Comparison of ENCODE assay signal across 1 cellular context in genomic region chr11:65497141-65498041, GRCh38.
A peak's percentile ranks its signal among the peaks of the same experiment; 100 is the strongest.
TF ChIP-seq lines count a peak whose summit lies in the region.

No MANE protein-coding gene starts in this region.

TF ChIP-seq in GM12878, 131 proteins besides CTCF, POLR2A, EP300 and RAD21 (continued from another document and continues in another):
- TF ChIP-seq, protein P1, sequence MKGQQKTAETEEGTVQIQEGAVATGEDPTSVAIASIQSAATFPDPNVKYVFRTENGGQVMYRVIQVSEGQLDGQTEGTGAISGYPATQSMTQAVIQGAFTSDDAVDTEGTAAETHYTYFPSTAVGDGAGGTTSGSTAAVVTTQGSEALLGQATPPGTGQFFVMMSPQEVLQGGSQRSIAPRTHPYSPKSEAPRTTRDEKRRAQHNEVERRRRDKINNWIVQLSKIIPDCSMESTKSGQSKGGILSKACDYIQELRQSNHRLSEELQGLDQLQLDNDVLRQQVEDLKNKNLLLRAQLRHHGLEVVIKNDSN (IDR thresholded peaks at IDR 0.05; ENCODE audit: borderline replicate concordance, extremely low read length, insufficient read depth, low read depth, low read length), result no peak
- TF ChIP-seq SIN3A (IDR thresholded peaks at IDR 0.05; ENCODE audit: low read depth, low read length) (0 out of 2 replicates have a peak, but pooled peaks have one; percentile 66), NR2F1 (conservative IDR thresholded peaks at IDR 0.05) (peak; percentile 72), RFX5 (IDR thresholded peaks at IDR 0.05; ENCODE audit: low read depth, low read length) (peak; percentile 54; the same call in 1 of the 2 replicates), BCL11A (IDR thresholded peaks at IDR 0.05; ENCODE audit: low read depth, low read length) (peak; percentile 15; the same call in 1 of the 2 replicates), ZZZ3 (IDR thresholded peaks at IDR 0.05; ENCODE audit: control insufficient read depth, insufficient read length, low read depth) (no peak), RBBP5 (conservative IDR thresholded peaks at IDR 0.05) (no peak), NFXL1 (IDR thresholded peaks at IDR 0.05; ENCODE audit: borderline replicate concordance) (no peak), RCOR1 (conservative IDR thresholded peaks at IDR 0.05; ENCODE audit: low read depth, low read length) (0 out of 2 replicates have a peak, but pooled peaks have one; percentile 35), STAT1 (conservative IDR thresholded peaks at IDR 0.05) (no peak), GABPA (IDR thresholded peaks at IDR 0.05; ENCODE audit: low read depth) (no peak), BRCA1 (IDR thresholded peaks at IDR 0.05; ENCODE audit: low read depth, low read length) (no peak), SREBF2 (IDR thresholded peaks at IDR 0.05; ENCODE audit: low read length) (no peak), IRF5 (IDR thresholded peaks at IDR 0.05; ENCODE audit: borderline replicate concordance) (no peak; the same call in 1 of the 2 replicates), E2F8 (IDR thresholded peaks at IDR 0.05; ENCODE audit: low read depth, partially characterized antibody) (peak; percentile 56), WRNIP1 (IDR thresholded peaks at IDR 0.05; ENCODE audit: borderline replicate concordance, low read depth, low read length) (no peak), CBX5 (IDR thresholded peaks at IDR 0.05; ENCODE audit: low read depth) (no peak), PAX8 (IDR thresholded peaks at IDR 0.05) (no peak), ATF7 (IDR thresholded peaks at IDR 0.05; ENCODE audit: low read depth) (peak; percentile 90), MAX (IDR thresholded peaks at IDR 0.05; ENCODE audit: low read depth, low read length) (no peak), ZNF207 (IDR thresholded peaks at IDR 0.05; ENCODE audit: borderline replicate concordance) (no peak), SMAD1 (IDR thresholded peaks at IDR 0.05; ENCODE audit: low read depth, partially characterized antibody) (peak; percentile 90), IRF3 (IDR thresholded peaks at IDR 0.05) (no peak), NRF1 (conservative IDR thresholded peaks at IDR 0.05; ENCODE audit: low read depth, low read length) (peak; percentile 52), RELB (IDR thresholded peaks at IDR 0.05; ENCODE audit: low read depth) (peak; percentile 92)
- TF ChIP-seq, protein P2, sequence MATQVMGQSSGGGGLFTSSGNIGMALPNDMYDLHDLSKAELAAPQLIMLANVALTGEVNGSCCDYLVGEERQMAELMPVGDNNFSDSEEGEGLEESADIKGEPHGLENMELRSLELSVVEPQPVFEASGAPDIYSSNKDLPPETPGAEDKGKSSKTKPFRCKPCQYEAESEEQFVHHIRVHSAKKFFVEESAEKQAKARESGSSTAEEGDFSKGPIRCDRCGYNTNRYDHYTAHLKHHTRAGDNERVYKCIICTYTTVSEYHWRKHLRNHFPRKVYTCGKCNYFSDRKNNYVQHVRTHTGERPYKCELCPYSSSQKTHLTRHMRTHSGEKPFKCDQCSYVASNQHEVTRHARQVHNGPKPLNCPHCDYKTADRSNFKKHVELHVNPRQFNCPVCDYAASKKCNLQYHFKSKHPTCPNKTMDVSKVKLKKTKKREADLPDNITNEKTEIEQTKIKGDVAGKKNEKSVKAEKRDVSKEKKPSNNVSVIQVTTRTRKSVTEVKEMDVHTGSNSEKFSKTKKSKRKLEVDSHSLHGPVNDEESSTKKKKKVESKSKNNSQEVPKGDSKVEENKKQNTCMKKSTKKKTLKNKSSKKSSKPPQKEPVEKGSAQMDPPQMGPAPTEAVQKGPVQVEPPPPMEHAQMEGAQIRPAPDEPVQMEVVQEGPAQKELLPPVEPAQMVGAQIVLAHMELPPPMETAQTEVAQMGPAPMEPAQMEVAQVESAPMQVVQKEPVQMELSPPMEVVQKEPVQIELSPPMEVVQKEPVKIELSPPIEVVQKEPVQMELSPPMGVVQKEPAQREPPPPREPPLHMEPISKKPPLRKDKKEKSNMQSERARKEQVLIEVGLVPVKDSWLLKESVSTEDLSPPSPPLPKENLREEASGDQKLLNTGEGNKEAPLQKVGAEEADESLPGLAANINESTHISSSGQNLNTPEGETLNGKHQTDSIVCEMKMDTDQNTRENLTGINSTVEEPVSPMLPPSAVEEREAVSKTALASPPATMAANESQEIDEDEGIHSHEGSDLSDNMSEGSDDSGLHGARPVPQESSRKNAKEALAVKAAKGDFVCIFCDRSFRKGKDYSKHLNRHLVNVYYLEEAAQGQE (IDR thresholded peaks at IDR 0.05; ENCODE audit: low read depth, low read length), result peak; percentile 35; the same call in 1 of the 2 replicates
- TF ChIP-seq, protein P3, sequence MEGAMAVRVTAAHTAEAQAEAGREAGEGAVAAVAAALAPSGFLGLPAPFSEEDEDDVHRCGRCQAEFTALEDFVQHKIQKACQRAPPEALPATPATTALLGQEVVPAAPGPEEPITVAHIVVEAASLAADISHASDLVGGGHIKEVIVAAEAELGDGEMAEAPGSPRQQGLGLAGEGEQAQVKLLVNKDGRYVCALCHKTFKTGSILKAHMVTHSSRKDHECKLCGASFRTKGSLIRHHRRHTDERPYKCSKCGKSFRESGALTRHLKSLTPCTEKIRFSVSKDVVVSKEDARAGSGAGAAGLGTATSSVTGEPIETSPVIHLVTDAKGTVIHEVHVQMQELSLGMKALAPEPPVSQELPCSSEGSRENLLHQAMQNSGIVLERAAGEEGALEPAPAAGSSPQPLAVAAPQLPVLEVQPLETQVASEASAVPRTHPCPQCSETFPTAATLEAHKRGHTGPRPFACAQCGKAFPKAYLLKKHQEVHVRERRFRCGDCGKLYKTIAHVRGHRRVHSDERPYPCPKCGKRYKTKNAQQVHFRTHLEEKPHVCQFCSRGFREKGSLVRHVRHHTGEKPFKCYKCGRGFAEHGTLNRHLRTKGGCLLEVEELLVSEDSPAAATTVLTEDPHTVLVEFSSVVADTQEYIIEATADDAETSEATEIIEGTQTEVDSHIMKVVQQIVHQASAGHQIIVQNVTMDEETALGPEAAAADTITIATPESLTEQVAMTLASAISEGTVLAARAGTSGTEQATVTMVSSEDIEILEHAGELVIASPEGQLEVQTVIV (IDR thresholded peaks at IDR 0.05; ENCODE audit: borderline replicate concordance, partially characterized antibody), result no peak
- TF ChIP-seq, protein P4, sequence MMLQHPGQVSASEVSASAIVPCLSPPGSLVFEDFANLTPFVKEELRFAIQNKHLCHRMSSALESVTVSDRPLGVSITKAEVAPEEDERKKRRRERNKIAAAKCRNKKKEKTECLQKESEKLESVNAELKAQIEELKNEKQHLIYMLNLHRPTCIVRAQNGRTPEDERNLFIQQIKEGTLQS (IDR thresholded peaks at IDR 0.05; ENCODE audit: borderline replicate concordance, extremely low read depth, low read depth, low read length), result no peak
- TF ChIP-seq, protein P5, sequence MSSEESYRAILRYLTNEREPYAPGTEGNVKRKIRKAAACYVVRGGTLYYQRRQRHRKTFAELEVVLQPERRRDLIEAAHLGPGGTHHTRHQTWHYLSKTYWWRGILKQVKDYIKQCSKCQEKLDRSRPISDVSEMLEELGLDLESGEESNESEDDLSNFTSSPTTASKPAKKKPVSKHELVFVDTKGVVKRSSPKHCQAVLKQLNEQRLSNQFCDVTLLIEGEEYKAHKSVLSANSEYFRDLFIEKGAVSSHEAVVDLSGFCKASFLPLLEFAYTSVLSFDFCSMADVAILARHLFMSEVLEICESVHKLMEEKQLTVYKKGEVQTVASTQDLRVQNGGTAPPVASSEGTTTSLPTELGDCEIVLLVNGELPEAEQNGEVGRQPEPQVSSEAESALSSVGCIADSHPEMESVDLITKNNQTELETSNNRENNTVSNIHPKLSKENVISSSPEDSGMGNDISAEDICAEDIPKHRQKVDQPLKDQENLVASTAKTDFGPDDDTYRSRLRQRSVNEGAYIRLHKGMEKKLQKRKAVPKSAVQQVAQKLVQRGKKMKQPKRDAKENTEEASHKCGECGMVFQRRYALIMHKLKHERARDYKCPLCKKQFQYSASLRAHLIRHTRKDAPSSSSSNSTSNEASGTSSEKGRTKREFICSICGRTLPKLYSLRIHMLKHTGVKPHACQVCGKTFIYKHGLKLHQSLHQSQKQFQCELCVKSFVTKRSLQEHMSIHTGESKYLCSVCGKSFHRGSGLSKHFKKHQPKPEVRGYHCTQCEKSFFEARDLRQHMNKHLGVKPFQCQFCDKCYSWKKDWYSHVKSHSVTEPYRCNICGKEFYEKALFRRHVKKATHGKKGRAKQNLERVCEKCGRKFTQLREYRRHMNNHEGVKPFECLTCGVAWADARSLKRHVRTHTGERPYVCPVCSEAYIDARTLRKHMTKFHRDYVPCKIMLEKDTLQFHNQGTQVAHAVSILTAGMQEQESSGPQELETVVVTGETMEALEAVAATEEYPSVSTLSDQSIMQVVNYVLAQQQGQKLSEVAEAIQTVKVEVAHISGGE (CRISPR knock-in tag; IDR thresholded peaks at IDR 0.05), result no peak
- TF ChIP-seq, protein P6, sequence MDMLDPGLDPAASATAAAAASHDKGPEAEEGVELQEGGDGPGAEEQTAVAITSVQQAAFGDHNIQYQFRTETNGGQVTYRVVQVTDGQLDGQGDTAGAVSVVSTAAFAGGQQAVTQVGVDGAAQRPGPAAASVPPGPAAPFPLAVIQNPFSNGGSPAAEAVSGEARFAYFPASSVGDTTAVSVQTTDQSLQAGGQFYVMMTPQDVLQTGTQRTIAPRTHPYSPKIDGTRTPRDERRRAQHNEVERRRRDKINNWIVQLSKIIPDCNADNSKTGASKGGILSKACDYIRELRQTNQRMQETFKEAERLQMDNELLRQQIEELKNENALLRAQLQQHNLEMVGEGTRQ (IDR thresholded peaks at IDR 0.05; ENCODE audit: borderline replicate concordance, low read depth, low read length), result no peak; the same call in 1 of the 2 replicates
